In the genomic region with DNA sequence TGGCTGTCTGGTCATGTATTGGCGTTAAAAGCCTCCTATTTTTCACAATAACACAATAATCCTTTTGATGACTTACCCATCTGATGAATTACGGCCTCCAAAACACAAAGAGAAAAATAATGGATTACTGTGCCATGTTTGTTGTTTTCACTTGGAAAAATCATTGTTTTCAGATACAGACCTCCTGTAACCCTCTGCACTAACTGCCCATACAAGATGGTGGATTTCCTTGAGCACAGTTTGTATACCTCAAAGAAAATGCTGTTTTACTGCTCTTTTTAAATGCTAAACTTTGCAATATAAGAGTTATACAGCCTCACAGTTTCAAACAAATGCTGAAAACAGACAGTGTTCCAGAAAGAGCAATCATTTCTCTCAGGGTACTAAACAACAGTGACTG, we compare ENCODE assay signal across 21 cellular contexts.
"Had no signal": no experiment of that assay in that cellular context is flagged by ENCODE, and none has a peak within 500 bp of the region (broad histone marks: within the 10 kb centered on the region; RNA-seq: fewer than 3 reads in every experiment).

No MANE protein-coding gene starts in this region.

- ATAC-seq: activated naive CD4-positive, alpha-beta T cell treated with anti-CD3 and anti-CD28 coated beads, Interleukin-2, amount 50 U/mL, for 72 hours; activated T-cell treated with anti-CD3 and anti-CD28 coated beads, Interleukin-2, amount 50 U/mL, for 72 hours; body of pancreas; naive thymus-derived CD4-positive, alpha-beta T cell; pancreas; sciatic nerve; stimulated activated effector memory CD8-positive, alpha-beta T cell treated with anti-CD3 and anti-CD28 coated beads, Interleukin-12 subunit alpha, Interleukin-12 subunit beta, amount 100 ng/mL, for 72 hours had no signal

- H3K36me3 ChIP-seq: WERI-Rb-1 had no signal

- DNase-seq: activated CD4-positive, alpha-beta T cell treated with anti-CD3 and anti-CD28 coated beads for 1 hour; activated CD8-positive, alpha-beta memory T cell treated with anti-CD3 and anti-CD28 coated beads for 24 hours; activated CD8-positive, alpha-beta memory T cell treated with anti-CD3 and anti-CD28 coated beads, Interleukin-2, amount 50 U/mL, for 48 hours; activated gamma-delta T cell; activated T-cell treated with anti-CD3 and anti-CD28 coated beads, Interleukin-2, amount 50 U/mL, for 72 hours; body of pancreas; islet precursor cell; mammary epithelial cell; naive thymus-derived CD4-positive, alpha-beta T cell; pancreas; stimulated activated CD4-positive, alpha-beta T cell treated with anti-CD3 and anti-CD28 coated beads, Interleukin-4, amount 100 ng/mL, for 1 hour; T-helper 2 cell; tibial artery; WERI-Rb-1 had no signal

- H3K27ac Mint-ChIP-seq: activated naive CD4-positive, alpha-beta T cell treated with anti-CD3 and anti-CD28 coated beads, Interleukin-2, amount 50 U/mL, for 72 hours; activated T-cell treated with anti-CD3 and anti-CD28 coated beads, Interleukin-2, amount 50 U/mL, for 72 hours; stimulated activated effector memory CD8-positive, alpha-beta T cell treated with anti-CD3 and anti-CD28 coated beads, Interleukin-12 subunit alpha, Interleukin-12 subunit beta, amount 100 ng/mL, for 72 hours had no signal

- H3K36me3 Mint-ChIP-seq: activated naive CD4-positive, alpha-beta T cell treated with anti-CD3 and anti-CD28 coated beads, Interleukin-2, amount 50 U/mL, for 72 hours; stimulated activated effector memory CD8-positive, alpha-beta T cell treated with anti-CD3 and anti-CD28 coated beads, Interleukin-12 subunit alpha, Interleukin-12 subunit beta, amount 100 ng/mL, for 72 hours had no signal

- H3K4me3 ChIP-seq: body of pancreas, coronary artery, hepatocyte, pancreas, SJSA1, smooth muscle cell, tibial artery had no signal

- H3K27ac ChIP-seq: body of pancreas, coronary artery, hepatocyte, pancreas, SJSA1, tibial artery, WERI-Rb-1 had no signal

- H3K9me3 ChIP-seq: body of pancreas, pancreas, SJSA1, tibial artery had no signal

- H3K4me3 Mint-ChIP-seq: activated T-cell treated with anti-CD3 and anti-CD28 coated beads, Interleukin-2, amount 50 U/mL, for 72 hours; naive thymus-derived CD4-positive, alpha-beta T cell; stimulated activated effector memory CD8-positive, alpha-beta T cell treated with anti-CD3 and anti-CD28 coated beads, Interleukin-12 subunit alpha, Interleukin-12 subunit beta, amount 100 ng/mL, for 72 hours had no signal

- H3K27me3 Mint-ChIP-seq: naive thymus-derived CD4-positive, alpha-beta T cell had no signal

- H3K9me3 Mint-ChIP-seq: activated naive CD4-positive, alpha-beta T cell treated with anti-CD3 and anti-CD28 coated beads, Interleukin-2, amount 50 U/mL, for 72 hours; activated T-cell treated with anti-CD3 and anti-CD28 coated beads, Interleukin-2, amount 50 U/mL, for 72 hours; naive thymus-derived CD4-positive, alpha-beta T cell; stimulated activated effector memory CD8-positive, alpha-beta T cell treated with anti-CD3 and anti-CD28 coated beads, Interleukin-12 subunit alpha, Interleukin-12 subunit beta, amount 100 ng/mL, for 72 hours had no signal

- H3K4me1 Mint-ChIP-seq: naive thymus-derived CD4-positive, alpha-beta T cell; stimulated activated effector memory CD8-positive, alpha-beta T cell treated with anti-CD3 and anti-CD28 coated beads, Interleukin-12 subunit alpha, Interleukin-12 subunit beta, amount 100 ng/mL, for 72 hours had no signal
